ENCODE assay signal across 18 cellular contexts in genomic region chr1:32890516-32891240, GRCh38. TPM values are rescaled to one million over a fixed set of nuclear protein-coding genes. Genes with fewer than 3 reads are reported as not detected.
DNase-seq lines count a peak whose midpoint lies in the region; ATAC-seq and TF ChIP-seq lines count a peak whose summit lies in the region.
"Had no signal": no experiment of that assay in that cellular context is flagged by ENCODE, and none has a peak within 500 bp of the region (broad histone marks: within the 10 kb centered on the region; RNA-seq: fewer than 3 reads in every experiment).

No MANE protein-coding gene starts in this region.

- peaks cover 72% of the 10 kb centered on the region for H3K27me3 Mint-ChIP-seq in neural crest cell (ENCODE audit: low read depth)

- H3K9me3 ChIP-seq in WERI-Rb-1 (ENCODE audit: severe bottlenecking) (no peaks in the 10 kb centered on the region), aorta (ENCODE audit: control insufficient read depth, low read length) (no peaks in the 10 kb centered on the region)
- H3K9me3 ChIP-seq: BLaER1 treated with 17β-estradiol and CSF1 and Interleukin-3, amounts not matched to agents 10 nM and 100 nM; Peyer's patch had no signal

- H3K27ac ChIP-seq in WERI-Rb-1, result peak overlapping the region; percentile 36
- H3K27ac ChIP-seq in aorta (ENCODE audit: low read depth in 1 of 2, low read length in 2 of 2), result no peak overlapping the region
- H3K27ac ChIP-seq: BLaER1 treated with 17β-estradiol and CSF1 and Interleukin-3, amounts not matched to agents 10 nM and 100 nM; Peyer's patch had no signal

- H3K27ac Mint-ChIP-seq in neural crest cell (ENCODE audit: unreplicated experiment), result no peak overlapping the region
- H3K27ac Mint-ChIP-seq: HFFc6, IgD-negative memory B cell had no signal

- H3K36me3 ChIP-seq in WERI-Rb-1 (peaks cover 39% of the 10 kb centered on the region), aorta (ENCODE audit: control insufficient read depth in 1 of 2, insufficient read depth in 2 of 2, low read length in 1 of 2) (no peaks in the 10 kb centered on the region)

- no peaks in the 10 kb centered on the region for H3K9me3 Mint-ChIP-seq in neural crest cell
- H3K9me3 Mint-ChIP-seq: IgD-negative memory B cell had no signal

- no peak overlapping the region for H3K4me3 ChIP-seq in WERI-Rb-1 (ENCODE audit: low read depth, low read length)
- no peak overlapping the region for H3K4me3 ChIP-seq in aorta (ENCODE audit: low read length in 2 of 2)
- H3K4me3 ChIP-seq: BLaER1 treated with 17β-estradiol and CSF1 and Interleukin-3, amounts not matched to agents 10 nM and 100 nM; Peyer's patch had no signal

- peaks cover 11% of the 10 kb centered on the region for H3K4me1 Mint-ChIP-seq in neural crest cell

- no peaks in the 10 kb centered on the region for H3K36me3 Mint-ChIP-seq in neural crest cell (ENCODE audit: low read depth)

- 85% methylated on average over 7 of the region's 7 CpGs for WGBS in aorta, 2 donors

- intact Hi-C loops in cardiac septum (cut with DNase I) (no loop called here), left ventricle myocardium superior (cut with micrococcal nuclease) (no loop called here), aorta (cut with DNase I) (no loop called here)

- H3K4me1 ChIP-seq in aorta (ENCODE audit: control insufficient read depth in 1 of 2, insufficient read depth in 2 of 2, low read length in 2 of 2), result no peaks in the 10 kb centered on the region

- H3K4me3 Mint-ChIP-seq in neural crest cell, result peak overlapping the region; percentile 53
- H3K4me3 Mint-ChIP-seq: HFFc6 had no signal

- H3K27me3 ChIP-seq in WERI-Rb-1 (ENCODE audit: insufficient read depth, low read depth, severe bottlenecking), result no peaks in the 10 kb centered on the region
- H3K27me3 ChIP-seq in aorta (ENCODE audit: control insufficient read depth in 1 of 2, insufficient read depth in 2 of 2, low read length in 1 of 2), result no peaks in the 10 kb centered on the region

- no peak for TF ChIP-seq CTCF in WERI-Rb-1 (IDR thresholded peaks at IDR 0.05; ENCODE audit: low read depth, low read length)
- no peak for TF ChIP-seq CTCF in neural crest cell (conservative IDR thresholded peaks at IDR 0.05)

- peak; percentile 51 for DNase-seq in cardiac septum (ENCODE audit: low spot score)
- DNase-seq in left ventricle myocardium superior, result no peak
- peak; percentile 55 for DNase-seq in WERI-Rb-1
- no peak for DNase-seq in neural crest cell (ENCODE audit: low read depth, low spot score)
- DNase-seq in aorta, result peak; percentile 42 to 58
- DNase-seq in NAMALWA (ENCODE audit: low spot score), result no peak
- no peak for DNase-seq in activated CD4-positive, alpha-beta T cell treated with anti-CD3 and anti-CD28 coated beads for 1 hour
- no peak for DNase-seq in NCI-H510A treated with DMSO at 0.1 percent for 48 hours (lab: John Stamatoyannopoulos, UW)
- DNase-seq: DMS 273 treated with DMSO at 0.1 percent for 48 hours, HFFc6, NCI-H187, NCI-H446 treated with DMSO at 0.1 percent for 48 hours, Peyer's patch had no signal

- no peak for ATAC-seq in left ventricle myocardium superior
- ATAC-seq in aorta (ENCODE audit: low FRiP score), result no peak
- ATAC-seq: Right ventricle myocardium inferior had no signal

RNA-seq across cellular contexts. Expression of gene HPCA, which starts 4.4 kb away (rescaled TPM):
- not detected for total RNA-seq in cardiac septum
- not detected for total RNA-seq in left ventricle myocardium superior
- 0.86 and 1.2 TPM in 2 replicates for total RNA-seq in neural crest cell
- under 1 TPM in 1 of 2 donors, not detected in 1; 0.51 TPM for total RNA-seq in aorta
- polyA plus RNA-seq in aorta, result under 1 TPM in 1 of 2 donors, not detected in 1; 0.90 TPM
- total RNA-seq: Daoy, Right ventricle myocardium inferior had no signal
- polyA plus RNA-seq: IgD-negative memory B cell had no signal

RNA-seq across cellular contexts. Expression of gene TMEM54, which starts 10.5 kb away (rescaled TPM):
- 17.0 TPM for total RNA-seq in cardiac septum
- total RNA-seq in left ventricle myocardium superior, result 6.7 TPM
- 2.7 and 2.8 TPM in 2 replicates for total RNA-seq in neural crest cell
- 10 to 100 TPM; 21.1 to 23.8 TPM for total RNA-seq in aorta
- polyA plus RNA-seq in aorta, result 10 to 100 TPM; 25.3 to 77.5 TPM
- polyA plus RNA-seq: IgD-negative memory B cell had no signal

RNA-seq across cellular contexts. Expression of gene FNDC5, which starts 20.0 kb away (rescaled TPM):
- 18.7 TPM for total RNA-seq in cardiac septum
- total RNA-seq in left ventricle myocardium superior, result 156 TPM
- 26.8 and 28.7 TPM in 2 replicates for total RNA-seq in neural crest cell
- 10 to 100 TPM in 1 of 2 donors, 1 to 10 TPM in 1; 5.6 to 17.6 TPM for total RNA-seq in aorta
- 10 to 100 TPM in 1 of 2 donors, 1 to 10 TPM in 1; 8.1 to 11.7 TPM for polyA plus RNA-seq in aorta
- total RNA-seq: HT-29 had no signal
- polyA plus RNA-seq: IgD-negative memory B cell had no signal

Comparison
In these comparisons a context has a peak if more than half of its experiments do, and no peak if none do; other contexts are left out.
1. DNase-seq: peak in cardiac septum (single experiment), WERI-Rb-1 (single experiment) and aorta (2 of 2); none in left ventricle myocardium superior (single experiment), neural crest cell (single experiment), NAMALWA (single experiment), activated CD4-positive, alpha-beta T cell treated with anti-CD3 and anti-CD28 coated beads for 1 hour (single experiment) and NCI-H510A treated with DMSO at 0.1 percent for 48 hours (single experiment).